Comparison of ENCODE assay signal across 6 cellular contexts in genomic region chr9:2777454-2777853, GRCh38.
"Had no signal": no experiment of that assay in that cellular context is flagged by ENCODE, and none has a peak within 500 bp of the region (broad histone marks: within the 10 kb centered on the region; RNA-seq: fewer than 3 reads in every experiment).

No MANE protein-coding gene starts in this region.

- H3K27ac Mint-ChIP-seq: IgD-negative memory B cell had no signal

- H3K4me3 ChIP-seq: K562 had no signal

- DNase-seq: IMR-90, KBM-7 had no signal

- H3K27me3 Mint-ChIP-seq: IgD-negative memory B cell had no signal

- ATAC-seq: HepG2, K562 had no signal

- H3K4me1 Mint-ChIP-seq: IgD-negative memory B cell had no signal

- H3K27ac ChIP-seq: HL-60 had no signal
